8 cellular contexts compared by ENCODE assay signal in genomic region chrX:47540754-47541538, GRCh38. TPM values are rescaled to one million over a fixed set of nuclear protein-coding genes. Genes with fewer than 3 reads are reported as not detected.
DNase-seq lines count a peak whose midpoint lies in the region; ATAC-seq and TF ChIP-seq lines count a peak whose summit lies in the region.

No MANE protein-coding gene starts in this region.

- peak in 6 of 7 experiments; percentile 37 to 81 (median 76) for TF ChIP-seq CTCF in body of pancreas (IDR thresholded peaks at IDR 0.05)

- no peaks in the 10 kb centered on the region for H3K27me3 ChIP-seq in body of pancreas

- intact Hi-C loops in body of pancreas (cut with DNase I), result no loop called here

- no peak overlapping the region for H3K4me3 ChIP-seq in body of pancreas

- TF ChIP-seq POLR2A in body of pancreas (IDR thresholded peaks at IDR 0.05), result peak in 2 of 3 donors; percentile 66 to 69

- peak overlapping the region; percentile 45 to 83 (median 68) for H3K27ac ChIP-seq in body of pancreas

- H3K9me3 ChIP-seq in body of pancreas, result no peaks in the 10 kb centered on the region

- ATAC-seq in HG02798 (IDR thresholded peaks at IDR 0.05; ENCODE audit: poor library complexity, unreplicated experiment), result peak; percentile 45
- ATAC-seq in body of pancreas, result peak; percentile 100
- ATAC-seq in HG03159 (IDR thresholded peaks at IDR 0.05; ENCODE audit: unreplicated experiment), result no peak

- H3K36me3 ChIP-seq in body of pancreas (replicated peaks in 1 of 2; ENCODE audit: insufficient read depth in 1 of 2, low read depth in 2 of 2), result no peaks in the 10 kb centered on the region

- WGBS in body of pancreas, 2 donors, result 22 to 26% methylated on average over 15 of the region's 15 CpGs

- DNase-seq in AML-193 (lab: John Stamatoyannopoulos, UW), result peak; percentile 57 to 70
- DNase-seq in NCI-H526 treated with DMSO at 0.1 percent for 48 hours (lab: John Stamatoyannopoulos, UW), result peak; percentile 86
- peak; percentile 74 to 91 (median 84) for DNase-seq in body of pancreas
- peak in 47 of 51 donors; percentile 1 to 79 (median 52) for DNase-seq in hypothalamus (lab: John Stamatoyannopoulos, UW)
- peak; percentile 89 for DNase-seq in putamen (ENCODE audit: low spot score)
- DNase-seq in effector CD8-positive, alpha-beta T cell (lab: John Stamatoyannopoulos, UW), result no peak

- no peaks in the 10 kb centered on the region for H3K4me1 ChIP-seq in body of pancreas

RNA-seq across cellular contexts. Expression of gene ARAF, which starts 20.1 kb away (rescaled TPM):
- 10 to 100 TPM; 43.3 to 48.5 TPM for total RNA-seq in body of pancreas

RNA-seq across cellular contexts. Expression of gene TIMP1, which starts 41.3 kb away (rescaled TPM):
- total RNA-seq in body of pancreas, result 10 to 100 TPM; 28.0 to 62.8 TPM

RNA-seq across cellular contexts. Expression of gene ZNF41, which starts 57.9 kb away (rescaled TPM):
- 1 to 10 TPM; 1.6 to 4.9 TPM for total RNA-seq in body of pancreas
